ENCODE assay signal across 8 cellular contexts in the genomic region with DNA sequence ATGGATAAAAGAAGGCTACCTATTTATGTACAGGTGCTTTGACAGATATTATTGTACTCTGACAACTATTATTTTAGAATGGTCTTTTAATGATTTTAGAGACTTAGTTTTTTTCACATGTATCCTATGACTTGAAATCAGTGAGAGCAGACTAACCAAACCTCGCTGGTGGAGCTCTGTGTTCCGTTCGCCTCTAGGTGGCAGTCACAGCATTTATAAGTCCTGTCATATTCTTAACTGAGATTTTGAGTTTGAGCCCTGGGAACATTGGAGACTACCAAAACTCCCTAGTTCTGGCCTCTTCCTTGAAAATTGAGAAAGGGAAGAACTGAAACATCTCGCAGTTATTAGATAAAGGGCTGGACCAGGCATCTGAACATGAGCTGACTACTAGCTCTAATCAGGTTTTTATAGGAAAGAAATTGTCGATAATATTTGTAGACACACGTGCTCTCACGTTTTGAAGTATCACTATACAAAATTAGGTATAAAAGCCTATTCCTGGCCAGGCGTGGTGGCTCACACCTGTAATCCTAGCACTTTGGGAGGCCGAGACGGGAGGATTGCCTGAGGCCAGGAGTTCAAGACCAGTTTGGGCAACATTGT. TPM values are rescaled to one million over a fixed set of nuclear protein-coding genes. Genes with fewer than 3 reads are reported as not detected.
A peak's percentile ranks its signal among the peaks of the same experiment; 100 is the strongest.
DNase-seq lines count a peak whose midpoint lies in the region; ATAC-seq, FAIRE-seq and TF ChIP-seq lines count a peak whose summit lies in the region.

No MANE protein-coding gene starts in this region.

- no peaks in the 10 kb centered on the region for H3K27me3 ChIP-seq in MM.1S (replicated peaks; ENCODE audit: insufficient read depth, low read length)
- no peaks in the 10 kb centered on the region for H3K27me3 ChIP-seq in SJCRH30
- no peaks in the 10 kb centered on the region for H3K27me3 ChIP-seq in gastroesophageal sphincter
- no peaks in the 10 kb centered on the region for H3K27me3 ChIP-seq in pancreas
- no peaks in the 10 kb centered on the region for H3K27me3 ChIP-seq in upper lobe of right lung

- H3K4me1 ChIP-seq in MM.1S (ENCODE audit: low read length): no peaks in the 10 kb centered on the region
- H3K4me1 ChIP-seq in SJCRH30: peaks cover 23% of the 10 kb centered on the region
- H3K4me1 ChIP-seq in gastroesophageal sphincter: peaks cover 2 to 24% (median 9%) of the 10 kb centered on the region in 3 donors
- peaks cover 15 to 18% (median 17%) of the 10 kb centered on the region in 3 donors for H3K4me1 ChIP-seq in pancreas
- H3K4me1 ChIP-seq in upper lobe of right lung: peaks cover 9% of the 10 kb centered on the region

- no peak overlapping the region for H3K27ac ChIP-seq in MM.1S (ENCODE audit: low read length)
- no peak overlapping the region for H3K27ac ChIP-seq in SJCRH30
- no peak overlapping the region for H3K27ac ChIP-seq in gastroesophageal sphincter
- H3K27ac ChIP-seq in pancreas: no peak overlapping the region
- no peak overlapping the region for H3K27ac ChIP-seq in upper lobe of right lung

- H4K20me1 ChIP-seq in MM.1S (ENCODE audit: insufficient read depth, low read length): no peaks in the 10 kb centered on the region

- TF ChIP-seq EP300 in gastroesophageal sphincter (IDR thresholded peaks at IDR 0.05): no peak

- no peak overlapping the region for H3K9ac ChIP-seq in MM.1S (ENCODE audit: low read length)

- H3K4me2 ChIP-seq in MM.1S (ENCODE audit: low read depth, low read length): no peak overlapping the region

- no peaks in the 10 kb centered on the region for H3K79me2 ChIP-seq in MM.1S (ENCODE audit: low read length)

- no peak for TF ChIP-seq POLR2A in gastroesophageal sphincter (IDR thresholded peaks at IDR 0.05)

- ATAC-seq in gastroesophageal sphincter (peak; percentile 68), pancreas (peak; percentile 36 to 74 (median 66)), upper lobe of right lung (peak; percentile 80), HG03521 (IDR thresholded peaks at IDR 0.05; ENCODE audit: unreplicated experiment) (no peak)

- H3F3A ChIP-seq in MM.1S (ENCODE audit: insufficient read depth, low read length): no peaks in the 10 kb centered on the region

- 24 to 38% methylated on average over 6 to 8 of the region's 10 CpGs for WGBS in gastroesophageal sphincter (ENCODE audit: low coverage in 1 of 2), 2 donors
- 48 to 50% methylated on average over 10 of the region's 10 CpGs for WGBS in pancreas, 2 donors

- intact Hi-C loops in pancreas (cut with DNase I): loop anchor here in 2 of 3 donors (5.0 kb wide), 1 partner anchor 273 kb away; the partner anchor contains the start of gene TGFB3 (in 2 of the 2)
- intact Hi-C loops in upper lobe of right lung (cut with DNase I): loop anchor here (10.0 kb wide), 1 partner anchor 645 kb away; no protein-coding TSS in a partner anchor

- H3K9me3 ChIP-seq in MM.1S (replicated peaks; ENCODE audit: insufficient read depth, low read length) (no peaks in the 10 kb centered on the region), SJCRH30 (replicated peaks) (no peaks in the 10 kb centered on the region), gastroesophageal sphincter (no peaks in the 10 kb centered on the region), pancreas (no peaks in the 10 kb centered on the region), upper lobe of right lung (no peaks in the 10 kb centered on the region)

- H3K9me2 ChIP-seq in MM.1S (replicated peaks; ENCODE audit: insufficient read depth, low read length): no peaks in the 10 kb centered on the region

- peak; percentile 57 for TF ChIP-seq CTCF in MM.1S (IDR thresholded peaks at IDR 0.05; ENCODE audit: low read length)
- peak; percentile 64 to 80 (median 76) for TF ChIP-seq CTCF in gastroesophageal sphincter (IDR thresholded peaks at IDR 0.05)
- TF ChIP-seq CTCF in pancreas (IDR thresholded peaks at IDR 0.05): peak; percentile 43 to 74 (median 66)
- TF ChIP-seq CTCF in upper lobe of right lung (IDR thresholded peaks at IDR 0.05): peak; percentile 78

- H2AFZ ChIP-seq in MM.1S (ENCODE audit: low read length): no peak overlapping the region

- H3K36me3 ChIP-seq in MM.1S (replicated peaks; ENCODE audit: insufficient read depth, low read length): no peaks in the 10 kb centered on the region
- H3K36me3 ChIP-seq in SJCRH30: peaks cover 11% of the 10 kb centered on the region
- peaks cover 0 to 16% of the 10 kb centered on the region in 2 donors for H3K36me3 ChIP-seq in gastroesophageal sphincter
- no peaks in the 10 kb centered on the region for H3K36me3 ChIP-seq in pancreas
- peaks cover 8% of the 10 kb centered on the region for H3K36me3 ChIP-seq in upper lobe of right lung

- H3K4me3 ChIP-seq in MM.1S (ENCODE audit: low read length) (no peak overlapping the region), SJCRH30 (no peak overlapping the region), gastroesophageal sphincter (no peak overlapping the region), pancreas (no peak overlapping the region), upper lobe of right lung (no peak overlapping the region)

- DNase-seq in MM.1S (peak; percentile 34), SJCRH30 (peak; percentile 67 to 83), pancreas (peak; percentile 62 to 83 (median 68)), upper lobe of right lung (peak; percentile 66)
- peak in 3 of 4 experiments; percentile 2 to 33 (median 11) for DNase-seq in activated naive CD4-positive, alpha-beta T cell (lab: John Stamatoyannopoulos, UW)

- peak; percentile 96 for FAIRE-seq in G401.6 (lab: Jason Lieb, UNC)
- peak; percentile 95 for FAIRE-seq in pancreas (lab: Jason Lieb, UNC)

RNA-seq across cellular contexts. Expression of gene TTLL5, which starts 48.3 kb away (rescaled TPM):
- total RNA-seq in SJCRH30 (2014; rRNA removed; shearing (Covaris generic)): 28.2 and 28.8 TPM in 2 replicates
- total RNA-seq in gastroesophageal sphincter: 10 to 100 TPM; 18.1 to 30.0 (median 22.1) TPM
- total RNA-seq in pancreas: 10 to 100 TPM; 11.0 to 22.6 (median 13.8) TPM
- 1 to 10 TPM; 7.6 to 8.1 TPM for polyA plus RNA-seq in pancreas
- total RNA-seq in upper lobe of right lung: 26.0 TPM

RNA-seq across cellular contexts. Expression of gene ERG28, which starts 48.6 kb away (rescaled TPM):
- total RNA-seq in SJCRH30 (2014; rRNA removed; shearing (Covaris generic)): 12.2 and 14.1 TPM in 2 replicates
- total RNA-seq in gastroesophageal sphincter (10 to 100 TPM in 1 of 4 donors, 1 to 10 TPM in 3; 6.2 to 13.4 (median 7.0) TPM), pancreas (1 to 10 TPM; 4.2 to 9.5 (median 6.5) TPM), upper lobe of right lung (36.1 TPM)
- polyA plus RNA-seq in pancreas: 10 to 100 TPM in 1 of 2 donors, 1 to 10 TPM in 1; 9.7 to 13.2 TPM

Comparison
In these comparisons a context has a peak if more than half of its experiments do, and no peak if none do; other contexts are left out.
1. DNase-seq: peak in every context shown above with its lines; median percentile 75 in SJCRH30; 68 in pancreas; 66 in upper lobe of right lung; 34 in MM.1S; 11 in activated naive CD4-positive, alpha-beta T cell.